Comparison of ENCODE assay signal across 20 cellular contexts in genomic region chr12:113575386-113575785, GRCh38.
DNase-seq lines count a peak whose midpoint lies in the region; FAIRE-seq and TF ChIP-seq lines count a peak whose summit lies in the region.
"Had no signal": no experiment of that assay in that cellular context is flagged by ENCODE, and none has a peak within 500 bp of the region (broad histone marks: within the 10 kb centered on the region; RNA-seq: fewer than 3 reads in every experiment).

No MANE protein-coding gene starts in this region.

- peak overlapping the region; percentile 17; the same call in 1 of the 2 replicates for H3K18ac ChIP-seq in H1 (ENCODE audit: extremely low read depth, low read length)
- H3K18ac ChIP-seq in neuronal stem cell (ENCODE audit: low read length), result peak overlapping the region; percentile 32

- FAIRE-seq in H1 (lab: Jason Lieb, UNC), result no peak
- peak; percentile 86 for FAIRE-seq in urothelium cell line (lab: Jason Lieb, UNC)
- FAIRE-seq: D721Med, GM12878 had no signal

- TF ChIP-seq RAD21 in H1 (IDR thresholded peaks at IDR 0.05 in 1 of 2, conservative IDR thresholded peaks at IDR 0.05 in 1 of 2; ENCODE audit: low read depth in 2 of 2, low read length in 2 of 2), result no peak

- no peak for TF ChIP-seq POLR2A in H1 (IDR thresholded peaks at IDR 0.05; ENCODE audit: control extremely low read depth in 1 of 2, low read depth in 2 of 2, low read length in 2 of 2)

- 89% methylated on average over 10 of the region's 10 CpGs; no CpG with 5 or more reads in 1 of the 2 experiments for WGBS in H1 (ENCODE audit: extremely low coverage in 1 of 2, insufficient coverage in 1 of 2, insufficient read length in 1 of 2, insufficient replicate concordance in 2 of 2, low coverage in 1 of 2, low lambda C conversion rate in 2 of 2, missing lambda C conversion rate in 1 of 2), 2 experiments
- WGBS in neuronal stem cell (ENCODE audit: extremely low coverage in 2 of 2, insufficient read length in 2 of 2, insufficient replicate concordance in 1 of 2), 2 donors, result no CpG with 5 or more reads among the region's 10 CpGs

- H2AFZ ChIP-seq in H1 (ENCODE audit: low read length) (no peak overlapping the region), neuronal stem cell (ENCODE audit: low read length) (no peak overlapping the region)

- peak overlapping the region; percentile 93; the same call in 1 of the 2 replicates for H2BK12ac ChIP-seq in H1 (ENCODE audit: low read depth, low read length)
- peak overlapping the region; percentile 16 for H2BK12ac ChIP-seq in neuronal stem cell (ENCODE audit: low read length)

- no peak overlapping the region for H3K14ac ChIP-seq in H1 (ENCODE audit: insufficient read length)
- no peak overlapping the region for H3K14ac ChIP-seq in neuronal stem cell (ENCODE audit: low read length)

- H3K23me2 ChIP-seq in H1 (ENCODE audit: low read depth, low read length), result no peaks in the 10 kb centered on the region

- H3K27ac ChIP-seq in HEK293 (ENCODE audit: extremely low read depth, low read depth, low read length), result no peak overlapping the region
- no peak overlapping the region; the same call in 1 of the 2 replicates for H3K27ac ChIP-seq in H1 (ENCODE audit: low read depth, low read length)
- H3K27ac ChIP-seq in neuronal stem cell (replicated peaks; ENCODE audit: low read length), result no peak overlapping the region

- no peak overlapping the region for H2BK5ac ChIP-seq in H1 (ENCODE audit: low read depth, low read length)
- no peak overlapping the region for H2BK5ac ChIP-seq in neuronal stem cell (ENCODE audit: low read length)

- H3K9me3 ChIP-seq in HEK293 (ENCODE audit: control insufficient read depth, insufficient read depth, low read depth, low read length) (no peaks in the 10 kb centered on the region), H1 (ENCODE audit: insufficient read depth in 2 of 2, low read depth in 1 of 2, low read length in 1 of 2) (peaks cover 0 to 3% of the 10 kb centered on the region in 2 experiments; a peak in 3 of 4 replicates), neuronal stem cell (replicated peaks in 1 of 2; ENCODE audit: control insufficient read depth in 2 of 2, insufficient read depth in 1 of 2, low read depth in 1 of 2, low read length in 2 of 2) (peaks cover 0 to 3% of the 10 kb centered on the region in 2 donors)
- H3K9me3 ChIP-seq: Caco-2 had no signal

- DNase-seq in H1 (ENCODE audit: low read depth in 1 of 2, low spot score in 2 of 2) (no peak), neuronal stem cell (ENCODE audit: low spot score) (no peak), urothelium cell line (ENCODE audit: low spot score) (no peak), D341Med (ENCODE audit: low spot score) (no peak)
- DNase-seq in stimulated activated CD8-positive, alpha-beta memory T cell treated with anti-CD3 and anti-CD28 coated beads, Interleukin-4, amount 100 ng/mL, for 48 hours, result no peak
- no peak for DNase-seq in activated CD4-positive, alpha-beta T cell treated with anti-CD3 and anti-CD28 coated beads, Interleukin-2, amount 50 U/mL, for 1 hour
- DNase-seq: C1 segment of cervical spinal cord; Caco-2; CD4-positive, alpha-beta memory T cell; DMS 273 treated with DMSO at 0.1 percent for 48 hours; DMS79; EL; GDM1; GOT3; H7; HCEC 1CT; HFFc6 had no signal

- no peaks in the 10 kb centered on the region for H3K79me2 ChIP-seq in H1 (ENCODE audit: control insufficient read depth in 1 of 2, insufficient read depth in 2 of 2, low read length in 2 of 2)

- H3K4ac ChIP-seq in H1 (replicated peaks; ENCODE audit: insufficient read length, low read depth, low read length), result peak overlapping the region; percentile 44
- H3K4ac ChIP-seq in neuronal stem cell (ENCODE audit: low read length), result no peak overlapping the region

- H3K36me3 ChIP-seq in HEK293 (ENCODE audit: control insufficient read depth in 2 of 2, insufficient read depth in 1 of 2, low read length in 2 of 2) (no peaks in the 10 kb centered on the region), H1 (ENCODE audit: control insufficient read depth in 2 of 4, insufficient read depth in 4 of 4, low read length in 3 of 4) (no peaks in the 10 kb centered on the region; a peak in 1 of 8 replicates), neuronal stem cell (replicated peaks in 1 of 2; ENCODE audit: control insufficient read depth in 2 of 2, insufficient read depth in 2 of 2, low read length in 2 of 2) (no peaks in the 10 kb centered on the region)

- peak overlapping the region; percentile 66; the same call in 1 of the 2 replicates for H2BK15ac ChIP-seq in H1 (ENCODE audit: low read length)
- H2BK15ac ChIP-seq in neuronal stem cell (ENCODE audit: low read length), result no peak overlapping the region

- H3K4me1 ChIP-seq in HEK293 (ENCODE audit: control insufficient read depth, insufficient read depth, low read length) (no peaks in the 10 kb centered on the region), H1 (replicated peaks in 1 of 4; ENCODE audit: control insufficient read depth in 3 of 4, insufficient read depth in 4 of 4, low read length in 3 of 4) (peaks cover 0 to 7% (median 1%) of the 10 kb centered on the region in 4 experiments; a peak in 5 of 7 replicates), neuronal stem cell (ENCODE audit: control insufficient read depth in 2 of 2, insufficient read depth in 1 of 2, low read depth in 1 of 2, low read length in 2 of 2) (peaks cover 0 to 3% of the 10 kb centered on the region in 2 donors)
- H3K4me1 ChIP-seq: Caco-2 had no signal

- H4K91ac ChIP-seq in H1 (replicated peaks; ENCODE audit: insufficient read length, low read length), result peak overlapping the region; percentile 62
- H4K91ac ChIP-seq in neuronal stem cell (ENCODE audit: low read depth, low read length, poor library complexity), result no peak overlapping the region

- H3K23ac ChIP-seq in H1 (ENCODE audit: insufficient read length), result no peak overlapping the region
- H3K23ac ChIP-seq in neuronal stem cell (ENCODE audit: low read depth, low read length, poor library complexity), result no peak overlapping the region

- no peak overlapping the region for H2BK120ac ChIP-seq in H1 (replicated peaks; ENCODE audit: low read depth, low read length)
- no peak overlapping the region for H2BK120ac ChIP-seq in neuronal stem cell (ENCODE audit: low read depth, low read length)

- no peaks in the 10 kb centered on the region for H3K79me1 ChIP-seq in H1 (ENCODE audit: low read depth, low read length)
- no peaks in the 10 kb centered on the region for H3K79me1 ChIP-seq in neuronal stem cell (ENCODE audit: low read depth, low read length)

- no peak for TF ChIP-seq EP300 in H1 (IDR thresholded peaks at IDR 0.05; ENCODE audit: borderline replicate concordance in 1 of 2, low read depth in 2 of 2, low read length in 2 of 2)

- no peak overlapping the region; the same call in none of the 2 replicates for H2BK20ac ChIP-seq in H1 (ENCODE audit: low read length)

- H4K8ac ChIP-seq in H1 (ENCODE audit: extremely low read depth, insufficient read depth, low read length) (no peak overlapping the region; the same call in 1 of the 2 replicates), neuronal stem cell (ENCODE audit: low read depth, low read length) (no peak overlapping the region)

- H3K56ac ChIP-seq in H1 (replicated peaks; ENCODE audit: insufficient read length, low read depth, low read length), result no peak overlapping the region

- H3K9ac ChIP-seq in H1 (replicated peaks in 1 of 4; ENCODE audit: extremely low read depth in 1 of 4, low read depth in 3 of 4, low read length in 3 of 4), result no peak overlapping the region
- no peak overlapping the region for H3K9ac ChIP-seq in neuronal stem cell (ENCODE audit: low read depth, low read length, poor library complexity)

- H3K4me3 ChIP-seq in HEK293 (ENCODE audit: low read depth, low read length) (no peak overlapping the region), H1 (ENCODE audit: extremely low read depth in 1 of 4, insufficient read depth in 2 of 4, low read depth in 3 of 4, low read length in 4 of 4) (no peak overlapping the region), neuronal stem cell (ENCODE audit: low read length in 2 of 2) (no peak overlapping the region)
- H3K4me3 ChIP-seq: GM12878 had no signal

- POLR2A ChIA-PET in HEK293 (lab: Yijun Ruan, JAX), result no interaction called here
- POLR2A ChIA-PET in H1 (lab: Charles Lee; ENCODE audit: partially characterized antibody), result no interaction called here

- no peak for TF ChIP-seq CTCF in HEK293 (tag by site-specific recombination; IDR thresholded peaks at IDR 0.05)
- TF ChIP-seq CTCF in H1 (IDR thresholded peaks at IDR 0.05; ENCODE audit: control extremely low read depth in 1 of 3, insufficient read depth in 1 of 3, low read depth in 1 of 3, low read length in 3 of 3), result no peak

- peaks cover 0 to 2% (median 0%) of the 10 kb centered on the region in 4 experiments; a peak in 1 of 7 replicates for H3K27me3 ChIP-seq in H1 (replicated peaks in 1 of 4; ENCODE audit: control insufficient read depth in 3 of 4, extremely low read depth in 1 of 4, insufficient read depth in 3 of 4, low read length in 3 of 4)
- peaks cover 0 to 20% (median 0%) of the 10 kb centered on the region in 3 experiments for H3K27me3 ChIP-seq in neuronal stem cell (ENCODE audit: control insufficient read depth in 3 of 3, insufficient read depth in 3 of 3, low read depth in 1 of 3, low read length in 3 of 3)

- H4K20me1 ChIP-seq in H1 (replicated peaks in 1 of 2; ENCODE audit: control insufficient read depth in 1 of 2, insufficient read depth in 2 of 2, low read length in 2 of 2), result no peaks in the 10 kb centered on the region

- no peak overlapping the region for H4K5ac ChIP-seq in H1 (ENCODE audit: insufficient read length, low read depth, low read length)

- CTCF ChIA-PET in HEK293 (lab: Yijun Ruan, JAX) (no interaction called here), H1 (lab: Charles Lee; ENCODE audit: partially characterized antibody) (no interaction called here)

- no peak overlapping the region for H2AK5ac ChIP-seq in H1 (ENCODE audit: low read depth, low read length)
- peak overlapping the region; percentile 26 for H2AK5ac ChIP-seq in neuronal stem cell (ENCODE audit: low read depth, low read length)

- no peak overlapping the region for H3K4me2 ChIP-seq in H1 (ENCODE audit: insufficient read depth in 1 of 2, low read depth in 2 of 2, low read length in 2 of 2)
- no peak overlapping the region for H3K4me2 ChIP-seq in neuronal stem cell (ENCODE audit: insufficient read depth, low read length, poor library complexity, severe bottlenecking)

TF ChIP-seq in HEK293, 187 proteins besides CTCF, POLR2A, EP300 and RAD21:
- TF ChIP-seq EGR2 (tag by site-specific recombination; IDR thresholded peaks at IDR 0.05; ENCODE audit: low read depth) (peak; percentile 97), ZFHX2 (tag by site-specific recombination; conservative IDR thresholded peaks at IDR 0.05) (peak; percentile 95), ZNF302 (tag by site-specific recombination; IDR thresholded peaks at IDR 0.05; ENCODE audit: low read depth) (no peak)

TF ChIP-seq in H1, 55 proteins besides CTCF, POLR2A, EP300 and RAD21 (continues in another document):
- TF ChIP-seq CTBP2 (IDR thresholded peaks at IDR 0.05; ENCODE audit: borderline replicate concordance, insufficient read depth, insufficient read length, low read length), result no peak
- no peak for TF ChIP-seq FOSL1 (IDR thresholded peaks at IDR 0.05; ENCODE audit: insufficient read depth, low read depth, low read length)
- TF ChIP-seq CHD1 (IDR thresholded peaks at IDR 0.05; ENCODE audit: low read depth, low read length), result no peak
- no peak for TF ChIP-seq YY1 (IDR thresholded peaks at IDR 0.05; ENCODE audit: low read depth, low read length)
- no peak for TF ChIP-seq TEAD4 (IDR thresholded peaks at IDR 0.05; ENCODE audit: low read depth, low read length)
